Comparison of ENCODE assay signal across 10 cellular contexts in genomic region chr17:77829871-77830799, GRCh38.
A peak's percentile ranks its signal among the peaks of the same experiment; 100 is the strongest.
DNase-seq lines count a peak whose midpoint lies in the region; ATAC-seq and TF ChIP-seq lines count a peak whose summit lies in the region.
"Had no signal": no experiment of that assay in that cellular context is flagged by ENCODE, and none has a peak within 500 bp of the region (broad histone marks: within the 10 kb centered on the region; RNA-seq: fewer than 3 reads in every experiment).

No MANE protein-coding gene starts in this region.

- no peak for TF ChIP-seq POLR2A in gastrocnemius medialis (IDR thresholded peaks at IDR 0.05)

- TF ChIP-seq CTCF in VCaP (conservative IDR thresholded peaks at IDR 0.05) (no peak), gastrocnemius medialis (IDR thresholded peaks at IDR 0.05 in 4 of 5, conservative IDR thresholded peaks at IDR 0.05 in 1 of 5) (no peak), progenitor cell of endocrine pancreas (IDR thresholded peaks at IDR 0.05; ENCODE audit: unreplicated experiment) (no peak)

- ATAC-seq in Right ventricle myocardium superior (ENCODE audit: poor library complexity) (peak; percentile 72), gastrocnemius medialis (no peak), GM19324 (IDR thresholded peaks at IDR 0.05; ENCODE audit: low FRiP score, unreplicated experiment) (no peak)

- no peaks in the 10 kb centered on the region for H3K9me3 ChIP-seq in gastrocnemius medialis

- H3K9me3 Mint-ChIP-seq in progenitor cell of endocrine pancreas (ENCODE audit: low read depth), result no peaks in the 10 kb centered on the region

- H3K27ac ChIP-seq in VCaP (peak overlapping the region; percentile 31; the same call in 1 of the 2 replicates), gastrocnemius medialis (peak overlapping the region; percentile 71 to 83 (median 76))

- H3K27me3 Mint-ChIP-seq in progenitor cell of endocrine pancreas, result peaks cover 46% of the 10 kb centered on the region
- H3K27me3 Mint-ChIP-seq: activated naive CD8-positive, alpha-beta T cell had no signal

- no peaks in the 10 kb centered on the region for H3K36me3 Mint-ChIP-seq in progenitor cell of endocrine pancreas (ENCODE audit: insufficient read depth)
- H3K36me3 Mint-ChIP-seq: activated naive CD8-positive, alpha-beta T cell had no signal

- H3K4me3 Mint-ChIP-seq in progenitor cell of endocrine pancreas (ENCODE audit: low read depth), result no peak overlapping the region
- H3K4me3 Mint-ChIP-seq: activated naive CD8-positive, alpha-beta T cell had no signal

- H3K4me1 Mint-ChIP-seq in progenitor cell of endocrine pancreas (ENCODE audit: low read depth), result peaks cover 3% of the 10 kb centered on the region

- DNase-seq in H4 (ENCODE audit: low spot score) (peak; percentile 70), Right ventricle myocardium superior (peak; percentile 85), gastrocnemius medialis (peak in 1 of 2 donors; percentile 23), SKM-1 (lab: John Stamatoyannopoulos, UW; ENCODE audit: unreplicated experiment) (no peak), progenitor cell of endocrine pancreas (ENCODE audit: low spot score, unreplicated experiment) (no peak), NCI-H1105 (lab: John Stamatoyannopoulos, UW) (no peak)
- DNase-seq: NCI-H1436 had no signal

- H3K4me3 ChIP-seq in gastrocnemius medialis, result no peak overlapping the region

- in situ Hi-C loops in gastrocnemius medialis (cut with MboI; ENCODE audit: low sequenced_read_pairs in 4 of 4), result no loop called here

- no peak overlapping the region for H3K27ac Mint-ChIP-seq in progenitor cell of endocrine pancreas
- H3K27ac Mint-ChIP-seq: activated naive CD8-positive, alpha-beta T cell had no signal

- H3K36me3 ChIP-seq in gastrocnemius medialis, result no peaks in the 10 kb centered on the region

- H3K4me1 ChIP-seq in gastrocnemius medialis, result peaks cover 20 to 48% of the 10 kb centered on the region in 2 donors

- no peaks in the 10 kb centered on the region for H3K27me3 ChIP-seq in gastrocnemius medialis

- intact Hi-C loops in Right ventricle myocardium superior (cut with DNase I), result no loop called here
- intact Hi-C loops in gastrocnemius medialis (cut with DNase I; ENCODE audit: low total_unique reads), result loop anchor here (5.0 to 10.0 kb wide), 2 partner anchors 57 to 615 kb away; no protein-coding TSS in a partner anchor

Comparison
In these comparisons a context has a peak if more than half of its experiments do, and no peak if none do; other contexts are left out.
1. DNase-seq: peak in H4 (single experiment) and Right ventricle myocardium superior (single experiment); none in SKM-1 (single experiment), progenitor cell of endocrine pancreas (single experiment) and NCI-H1105 (single experiment).